In genomic region chr12:28543021-28543890, GRCh38 we compare ENCODE assay signal across 10 cellular contexts.
DNase-seq lines count a peak whose midpoint lies in the region; ATAC-seq lines count a peak whose summit lies in the region.
"Had no signal": no experiment of that assay in that cellular context is flagged by ENCODE, and none has a peak within 500 bp of the region (broad histone marks: within the 10 kb centered on the region; RNA-seq: fewer than 3 reads in every experiment).

No MANE protein-coding gene starts in this region.

- no peak overlapping the region for H2BK5ac ChIP-seq in mesenchymal stem cell (ENCODE audit: low read depth, low read length, poor library complexity, severe bottlenecking)

- no peak overlapping the region for H2BK15ac ChIP-seq in mesenchymal stem cell (ENCODE audit: low read depth, poor library complexity, severe bottlenecking)

- H3K4me3 ChIP-seq in mesenchymal stem cell (ENCODE audit: insufficient read depth in 1 of 2, low read depth in 1 of 2, low read length in 2 of 2) = no peak overlapping the region

- no peak overlapping the region for H4K8ac ChIP-seq in mesenchymal stem cell (ENCODE audit: low read length)

- WGBS in mesenchymal stem cell = 91% methylated on average over 9 of the region's 10 CpGs

- no peaks in the 10 kb centered on the region for H3K9me3 ChIP-seq in KOPT-K1 (ENCODE audit: insufficient read depth, low read length, poor library complexity, severe bottlenecking)
- H3K9me3 ChIP-seq in mesenchymal stem cell (ENCODE audit: control insufficient read depth, low read length) = peaks cover 3% of the 10 kb centered on the region

- H2BK12ac ChIP-seq in mesenchymal stem cell (ENCODE audit: low read length in 2 of 2) = no peak overlapping the region

- no peak overlapping the region for H4K91ac ChIP-seq in mesenchymal stem cell (ENCODE audit: low read length)

- H3K27me3 ChIP-seq in mesenchymal stem cell (ENCODE audit: control insufficient read depth in 1 of 2, insufficient read depth in 1 of 2, low read length in 2 of 2) = no peaks in the 10 kb centered on the region

- peak; percentile 28 for DNase-seq in mesenchymal stem cell
- DNase-seq in pons (ENCODE audit: low spot score) = no peak
- no peak for DNase-seq in NCI-H2171 treated with DMSO at 0.1 percent for 48 hours (lab: John Stamatoyannopoulos, UW)
- DNase-seq in SHP77 treated with DMSO at 0.1 percent for 48 hours (lab: John Stamatoyannopoulos, UW) = no peak
- DNase-seq: naive B cell; NCI-H526 treated with DMSO at 0.1 percent for 48 hours; stimulated activated CD4-positive, alpha-beta T cell treated with anti-CD3 and anti-CD28 coated beads, Interleukin-15, amount 100 ng/mL, for 24 hours had no signal

- H3K79me1 ChIP-seq in mesenchymal stem cell (replicated peaks; ENCODE audit: low read length, poor library complexity, severe bottlenecking) = no peaks in the 10 kb centered on the region

- H3K27ac ChIP-seq in KOPT-K1 (ENCODE audit: low read depth, low read length, poor library complexity, severe bottlenecking) (peak overlapping the region; percentile 54), mesenchymal stem cell (ENCODE audit: low read length, poor library complexity, severe bottlenecking) (no peak overlapping the region)

- H2AK5ac ChIP-seq in mesenchymal stem cell (ENCODE audit: low read length, severe bottlenecking) = no peak overlapping the region

- H3K18ac ChIP-seq in mesenchymal stem cell (ENCODE audit: low read depth in 1 of 2, low read length in 2 of 2) = no peak overlapping the region

- no peak overlapping the region for H3K4me2 ChIP-seq in mesenchymal stem cell (ENCODE audit: low read length, poor library complexity, severe bottlenecking)

- no peak overlapping the region for H3K14ac ChIP-seq in mesenchymal stem cell (ENCODE audit: low read length in 2 of 2)

- no peak overlapping the region for H3K9ac ChIP-seq in mesenchymal stem cell (ENCODE audit: low read length)

- no peak overlapping the region for H3K4ac ChIP-seq in mesenchymal stem cell (ENCODE audit: low read depth in 1 of 2, low read length in 2 of 2)

- no peaks in the 10 kb centered on the region for H3K4me1 ChIP-seq in mesenchymal stem cell (ENCODE audit: control insufficient read depth, insufficient read depth, low read depth, low read length)

- H2BK120ac ChIP-seq in mesenchymal stem cell (ENCODE audit: low read depth, low read length) = no peak overlapping the region

- ATAC-seq in GM18909 (IDR thresholded peaks at IDR 0.05; ENCODE audit: poor library complexity, unreplicated experiment) (peak; percentile 50), GM21723 (IDR thresholded peaks at IDR 0.05; ENCODE audit: unreplicated experiment) (peak; percentile 77)

- H3K36me3 ChIP-seq in KOPT-K1 (ENCODE audit: insufficient read depth, low read length) (no peaks in the 10 kb centered on the region), mesenchymal stem cell (ENCODE audit: control insufficient read depth in 1 of 2, insufficient read depth in 2 of 2, low read depth in 1 of 2, low read length in 2 of 2) (no peaks in the 10 kb centered on the region)

- H2AFZ ChIP-seq in mesenchymal stem cell (ENCODE audit: low read depth, low read length) = no peak overlapping the region

- no peak overlapping the region for H3K23ac ChIP-seq in mesenchymal stem cell (ENCODE audit: low read length in 2 of 2)
